ENCODE assay signal across 19 cellular contexts in genomic region chr12:2286051-2286450, GRCh38.
DNase-seq lines count a peak whose midpoint lies in the region; ATAC-seq and TF ChIP-seq lines count a peak whose summit lies in the region.
"Had no signal": no experiment of that assay in that cellular context is flagged by ENCODE, and none has a peak within 500 bp of the region (broad histone marks: within the 10 kb centered on the region; RNA-seq: fewer than 3 reads in every experiment).

No MANE protein-coding gene starts in this region.

- peak overlapping the region; percentile 0 for H3K4me3 ChIP-seq in left ventricle myocardium inferior
- no peak overlapping the region for H3K4me3 ChIP-seq in hepatocyte
- H3K4me3 ChIP-seq in rectal smooth muscle tissue (ENCODE audit: low read length) = no peak overlapping the region
- H3K4me3 ChIP-seq in PC-3 (ENCODE audit: low read length) = no peak overlapping the region
- H3K4me3 ChIP-seq: K562 had no signal

- H3K4me1 ChIP-seq in left ventricle myocardium inferior (peaks cover 100% of the 10 kb centered on the region), hepatocyte (ENCODE audit: insufficient read depth) (peaks cover 56% of the 10 kb centered on the region), rectal smooth muscle tissue (ENCODE audit: control insufficient read depth, insufficient read depth, low read length) (peaks cover 59% of the 10 kb centered on the region), PC-3 (ENCODE audit: insufficient read depth, low read length) (no peaks in the 10 kb centered on the region)

- no peaks in the 10 kb centered on the region for H3K36me3 ChIP-seq in left ventricle myocardium inferior
- H3K36me3 ChIP-seq in hepatocyte (replicated peaks; ENCODE audit: insufficient read depth, low read depth) = no peaks in the 10 kb centered on the region
- H3K36me3 ChIP-seq in rectal smooth muscle tissue (ENCODE audit: control insufficient read depth, insufficient read depth, low read length) = no peaks in the 10 kb centered on the region
- no peaks in the 10 kb centered on the region for H3K36me3 ChIP-seq in PC-3 (ENCODE audit: low read depth, low read length)

- BruUV-seq in PC-3 (replicated peaks; lab: Mats Ljungman, UMichigan) = no TSS peak

- DNase-seq in left ventricle myocardium inferior = no peak
- no peak for DNase-seq in left ventricle myocardium superior
- no peak for DNase-seq in hepatocyte (ENCODE audit: low spot score)
- DNase-seq in PC-3 = no peak
- DNase-seq: ACHN; activated CD8-positive, alpha-beta T cell treated with anti-CD3 and anti-CD28 coated beads for 36 hours; activated T-cell treated with anti-CD3 and anti-CD28 coated beads, Interleukin-2, amount 50 U/mL, for 48 hours; caudate nucleus; CD4-positive, alpha-beta memory T cell; DMS79 treated with DMSO at 0.1 percent for 48 hours; NCI-H2171; NCI-H82; T-helper 1 cell had no signal

- WGBS in hepatocyte (ENCODE audit: low lambda C conversion rate, missing lambda C conversion rate) = 63% methylated on average over 5 of the region's 5 CpGs

- H3K9me3 ChIP-seq in left ventricle myocardium inferior (replicated peaks) = no peaks in the 10 kb centered on the region
- H3K9me3 ChIP-seq in hepatocyte (ENCODE audit: low read depth) = no peaks in the 10 kb centered on the region
- H3K9me3 ChIP-seq in PC-3 (ENCODE audit: low read length) = no peaks in the 10 kb centered on the region

- POLR2A ChIA-PET in PC-3 (lab: Charles Lee; ENCODE audit: unreplicated experiment) = no interaction called here

- H3K79me2 ChIP-seq in hepatocyte (no peaks in the 10 kb centered on the region), PC-3 (ENCODE audit: low read length) (no peaks in the 10 kb centered on the region)

- H3K27me3 ChIP-seq in left ventricle myocardium inferior (ENCODE audit: low read depth) (no peaks in the 10 kb centered on the region), hepatocyte (no peaks in the 10 kb centered on the region), rectal smooth muscle tissue (ENCODE audit: control insufficient read depth, insufficient read depth, low read length) (no peaks in the 10 kb centered on the region), PC-3 (ENCODE audit: low read length) (peaks cover 90% of the 10 kb centered on the region)

- no peak overlapping the region for H2AFZ ChIP-seq in hepatocyte
- no peak overlapping the region for H2AFZ ChIP-seq in PC-3 (ENCODE audit: low read length)

- H4K20me1 ChIP-seq in hepatocyte (ENCODE audit: insufficient read depth, poor library complexity, severe bottlenecking) = no peaks in the 10 kb centered on the region
- H4K20me1 ChIP-seq in PC-3 (ENCODE audit: low read length) = no peaks in the 10 kb centered on the region

- no peaks in the 10 kb centered on the region for H3F3A ChIP-seq in PC-3 (ENCODE audit: low read length, unreplicated experiment)

- TF ChIP-seq CTCF in left ventricle myocardium inferior (IDR thresholded peaks at IDR 0.05; ENCODE audit: borderline replicate concordance) (no peak), hepatocyte (IDR thresholded peaks at IDR 0.05; ENCODE audit: poor library complexity) (no peak), PC-3 (conservative IDR thresholded peaks at IDR 0.05; ENCODE audit: low read depth, low read length) (no peak)

- H3K27ac ChIP-seq in left ventricle myocardium inferior (replicated peaks) = peak overlapping the region; percentile 83
- H3K27ac ChIP-seq in hepatocyte = peak overlapping the region; percentile 50
- peak overlapping the region; percentile 79 for H3K27ac ChIP-seq in rectal smooth muscle tissue (ENCODE audit: low read depth, low read length)
- no peak overlapping the region for H3K27ac ChIP-seq in PC-3 (ENCODE audit: low read length)

- no peaks in the 10 kb centered on the region for H3K9me2 ChIP-seq in hepatocyte (replicated peaks; ENCODE audit: insufficient read depth)
- H3K9me2 ChIP-seq in PC-3 (replicated peaks; ENCODE audit: low read length) = no peaks in the 10 kb centered on the region

- intact Hi-C loops in left ventricle myocardium inferior (cut with micrococcal nuclease) (loop anchor here (10.0 kb wide), 1 partner anchor 231 kb away; the partner anchor contains the start of gene CACNA1C), left ventricle myocardium superior (cut with micrococcal nuclease) (loop anchor here (10.0 kb wide), 1 partner anchor 231 kb away; the partner anchor contains the start of gene CACNA1C), PC-3 (cut with micrococcal nuclease) (no loop called here)

- CTCF ChIA-PET in PC-3 (lab: Charles Lee) = no interaction called here

- no peak overlapping the region for H3K4me2 ChIP-seq in hepatocyte
- no peak overlapping the region for H3K4me2 ChIP-seq in PC-3 (ENCODE audit: low read length)

- ATAC-seq in left ventricle myocardium superior (no peak), GM21526 (IDR thresholded peaks at IDR 0.05; ENCODE audit: low FRiP score, unreplicated experiment) (no peak), HG03108 (IDR thresholded peaks at IDR 0.05; ENCODE audit: unreplicated experiment) (no peak), HG03432 (IDR thresholded peaks at IDR 0.05; ENCODE audit: unreplicated experiment) (no peak), PC-3 (no peak)
- ATAC-seq: activated CD8-positive, alpha-beta T cell treated with anti-CD3 and anti-CD28 coated beads for 36 hours; K562; WTC11 had no signal

- no peak overlapping the region for H3K9ac ChIP-seq in rectal smooth muscle tissue (ENCODE audit: low read length)
- no peak overlapping the region for H3K9ac ChIP-seq in PC-3 (ENCODE audit: low read length)
